ENCODE assay signal across 22 cellular contexts in genomic region chr11:7016011-7016410, GRCh38. TPM values are rescaled to one million over a fixed set of nuclear protein-coding genes. Genes with fewer than 3 reads are reported as not detected.
"Had no signal": no experiment of that assay in that cellular context is flagged by ENCODE, and none has a peak within 500 bp of the region (broad histone marks: within the 10 kb centered on the region; RNA-seq: fewer than 3 reads in every experiment).

No MANE protein-coding gene starts in this region.

- FAIRE-seq: HTR-8/SVneo, K562, RCC 7860 had no signal

- DNase-seq: Kasumi-1, MM.1S, NCI-H1092 treated with DMSO at 0.1 percent for 48 hours, NCI-H1436, NCI-H1694, NCI-H187 treated with DMSO at 0.1 percent for 48 hours, NCI-H2029 treated with DMSO at 0.1 percent for 48 hours, NCI-H2171 treated with DMSO at 0.1 percent for 48 hours, NCI-H345, NCI-H446 treated with DMSO at 0.1 percent for 48 hours, NCI-H510A treated with DMSO at 0.1 percent for 48 hours, NCI-H526, RPMI8226, SHP77, SK-N-SH, SW 1271 had no signal

- H3K9me3 ChIP-seq: SK-N-SH had no signal

- H3K4me2 ChIP-seq: KMS-11, SK-N-SH had no signal

- ATAC-seq: K562 had no signal

- H3K4me3 ChIP-seq: K562 had no signal

- H3K9ac ChIP-seq: KMS-11, SK-N-SH had no signal

- H3K27ac ChIP-seq: KMS-11 had no signal

RNA-seq across cellular contexts. Expression of gene ZNF214, which starts 4.1 kb away (rescaled TPM):
- polyA plus RNA-seq: IgD-negative memory B cell had no signal

RNA-seq across cellular contexts. Expression of gene NLRP14, which starts 4.3 kb away (rescaled TPM):
- total RNA-seq: M059J had no signal
- polyA plus RNA-seq: IgD-negative memory B cell, SK-N-SH had no signal
